13 cellular contexts compared by ENCODE assay signal in the genomic region with DNA sequence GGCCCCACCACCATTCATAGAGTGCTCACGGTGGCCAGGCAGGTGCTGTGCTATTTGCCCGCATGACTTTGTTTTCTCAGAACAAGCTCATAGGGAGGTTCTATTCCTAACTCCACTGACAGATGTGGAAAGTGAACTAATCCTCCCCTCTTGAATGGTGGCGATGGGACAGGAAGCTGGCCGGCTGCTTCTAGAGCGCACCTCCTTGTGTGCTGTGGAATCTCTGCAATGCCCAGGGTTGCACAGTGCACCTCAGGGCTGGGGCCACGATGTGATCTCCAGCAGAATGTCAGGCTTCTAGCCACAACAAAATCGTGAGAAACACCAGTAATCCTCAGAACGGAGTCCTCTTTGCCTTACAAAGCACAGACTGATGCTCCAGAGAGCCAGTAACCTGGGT.
"Had no signal": no experiment of that assay in that cellular context is flagged by ENCODE, and none has a peak within 500 bp of the region (broad histone marks: within the 10 kb centered on the region; RNA-seq: fewer than 3 reads in every experiment).

No MANE protein-coding gene starts in this region.

- ATAC-seq: activated CD4-positive, alpha-beta T cell treated with anti-CD3 and anti-CD28 coated beads for 36 hours; activated CD8-positive, alpha-beta memory T cell treated with anti-CD3 and anti-CD28 coated beads, Interleukin-2, amount 10 ng/mL, durations not matched to agents 7 days and 5 days; effector memory CD8-positive, alpha-beta T cell; foreskin keratinocyte; naive thymus-derived CD4-positive, alpha-beta T cell had no signal

- H3K27me3 ChIP-seq: left lung, pancreas had no signal

- H3K4me1 ChIP-seq: foreskin keratinocyte, left lung, pancreas had no signal

- H3K9me3 ChIP-seq: left lung, neutrophil, pancreas, thoracic aorta had no signal

- H3K36me3 ChIP-seq: left lung, neutrophil, pancreas, thoracic aorta had no signal

- DNase-seq: activated CD4-positive, alpha-beta T cell treated with anti-CD3 and anti-CD28 coated beads for 36 hours; activated CD4-positive, alpha-beta T cell treated with anti-CD3 and anti-CD28 coated beads, Interleukin-2, amount 50 U/mL, for 48 hours; activated CD8-positive, alpha-beta memory T cell treated with anti-CD3 and anti-CD28 coated beads, Interleukin-2, amount 10 ng/mL, durations not matched to agents 7 days and 5 days; dermis blood vessel endothelial cell; effector memory CD8-positive, alpha-beta T cell; foreskin keratinocyte; kidney; naive thymus-derived CD4-positive, alpha-beta T cell; pancreas; stimulated activated naive B cell treated with anti-CD40 and anti-IgM and Interleukin-4, amounts not matched to agents 10 μg/mL and 1 μg/mL and 100 μg/mL, for 72 hours had no signal

- FAIRE-seq: kidney, pancreas had no signal

- H3K4me3 ChIP-seq: left lung, pancreas, thoracic aorta had no signal

- H3K27ac ChIP-seq: foreskin keratinocyte, left lung, neutrophil, pancreas, thoracic aorta had no signal
